ENCODE assay signal across 1 cellular context in genomic region chr11:61974766-61975631, GRCh38.
TF ChIP-seq lines count a peak whose summit lies in the region.

No MANE protein-coding gene starts in this region.

TF ChIP-seq in HepG2, 621 proteins besides CTCF, POLR2A, EP300 and RAD21 (continued from another document and continues in another):
- TF ChIP-seq, protein P1, sequence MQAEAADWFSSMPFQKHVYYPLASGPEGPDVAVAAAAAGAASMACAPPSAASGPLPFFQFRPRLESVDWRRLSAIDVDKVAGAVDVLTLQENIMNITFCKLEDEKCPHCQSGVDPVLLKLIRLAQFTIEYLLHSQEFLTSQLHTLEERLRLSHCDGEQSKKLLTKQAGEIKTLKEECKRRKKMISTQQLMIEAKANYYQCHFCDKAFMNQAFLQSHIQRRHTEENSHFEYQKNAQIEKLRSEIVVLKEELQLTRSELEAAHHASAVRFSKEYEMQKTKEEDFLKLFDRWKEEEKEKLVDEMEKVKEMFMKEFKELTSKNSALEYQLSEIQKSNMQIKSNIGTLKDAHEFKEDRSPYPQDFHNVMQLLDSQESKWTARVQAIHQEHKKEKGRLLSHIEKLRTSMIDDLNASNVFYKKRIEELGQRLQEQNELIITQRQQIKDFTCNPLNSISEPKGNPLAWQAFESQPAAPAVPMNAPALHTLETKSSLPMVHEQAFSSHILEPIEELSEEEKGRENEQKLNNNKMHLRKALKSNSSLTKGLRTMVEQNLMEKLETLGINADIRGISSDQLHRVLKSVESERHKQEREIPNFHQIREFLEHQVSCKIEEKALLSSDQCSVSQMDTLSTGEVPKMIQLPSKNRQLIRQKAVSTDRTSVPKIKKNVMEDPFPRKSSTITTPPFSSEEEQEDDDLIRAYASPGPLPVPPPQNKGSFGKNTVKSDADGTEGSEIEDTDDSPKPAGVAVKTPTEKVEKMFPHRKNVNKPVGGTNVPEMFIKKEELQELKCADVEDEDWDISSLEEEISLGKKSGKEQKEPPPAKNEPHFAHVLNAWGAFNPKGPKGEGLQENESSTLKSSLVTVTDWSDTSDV (CRISPR knock-in tag; IDR thresholded peaks at IDR 0.05), result no peak
- TF ChIP-seq ZNF550 (CRISPR knock-in tag; IDR thresholded peaks at IDR 0.05; ENCODE audit: borderline replicate concordance) (no peak), MTA3 (CRISPR knock-in tag; IDR thresholded peaks at IDR 0.05) (no peak), KLF11 (CRISPR knock-in tag; IDR thresholded peaks at IDR 0.05) (no peak), MAFG (CRISPR knock-in tag; IDR thresholded peaks at IDR 0.05) (no peak), KDM6A (CRISPR knock-in tag; IDR thresholded peaks at IDR 0.05; ENCODE audit: low read depth) (0 out of 2 replicates have a peak, but pooled peaks have one; percentile 40), ZNF563 (CRISPR knock-in tag; IDR thresholded peaks at IDR 0.05) (no peak), ZNF329 (CRISPR knock-in tag; IDR thresholded peaks at IDR 0.05; ENCODE audit: low read depth) (no peak), SMARCC2 (IDR thresholded peaks at IDR 0.05) (no peak), PTBP1 (IDR thresholded peaks at IDR 0.05; ENCODE audit: low read depth, low read length, poor library complexity, severe bottlenecking) (no peak), NR2F2 (IDR thresholded peaks at IDR 0.05; ENCODE audit: borderline replicate concordance, low read depth) (no peak), YEATS2 (CRISPR knock-in tag; IDR thresholded peaks at IDR 0.05; ENCODE audit: borderline replicate concordance) (peak; percentile 44; the same call in 1 of the 2 replicates), REPIN1 (CRISPR knock-in tag; IDR thresholded peaks at IDR 0.05; ENCODE audit: borderline replicate concordance, low read depth) (peak; percentile 65; the same call in 1 of the 2 replicates), ZBTB33 (CRISPR knock-in tag; IDR thresholded peaks at IDR 0.05) (0 out of 2 replicates have a peak, but pooled peaks have one; percentile 16), KLF13 (CRISPR knock-in tag; IDR thresholded peaks at IDR 0.05) (no peak), ZNF124 (CRISPR knock-in tag; IDR thresholded peaks at IDR 0.05) (0 out of 2 replicates have a peak, but pooled peaks have one; percentile 41), ELF3 (CRISPR knock-in tag; IDR thresholded peaks at IDR 0.05) (peak; percentile 23; the same call in 1 of the 2 replicates), HCFC1 (IDR thresholded peaks at IDR 0.05; ENCODE audit: low read depth, low read length) (no peak), ZNF792 (CRISPR knock-in tag; IDR thresholded peaks at IDR 0.05) (peak; percentile 38; the same call in 1 of the 2 replicates), ZNF777 (CRISPR knock-in tag; IDR thresholded peaks at IDR 0.05) (no peak), GABPB1 (CRISPR knock-in tag; IDR thresholded peaks at IDR 0.05) (no peak), MED8 (CRISPR knock-in tag; IDR thresholded peaks at IDR 0.05; ENCODE audit: insufficient replicate concordance) (peak; percentile 31), ZNF276 (CRISPR knock-in tag; IDR thresholded peaks at IDR 0.05; ENCODE audit: low read depth) (no peak), ETV5 (CRISPR knock-in tag; IDR thresholded peaks at IDR 0.05; ENCODE audit: borderline replicate concordance) (no peak), GATAD1 (CRISPR knock-in tag; IDR thresholded peaks at IDR 0.05) (0 out of 2 replicates have a peak, but pooled peaks have one; percentile 18), SIN3B (IDR thresholded peaks at IDR 0.05; ENCODE audit: low read length) (no peak), THAP11 (CRISPR knock-in tag; IDR thresholded peaks at IDR 0.05) (no peak), GABPA (IDR thresholded peaks at IDR 0.05; ENCODE audit: low read depth, low read length) (no peak), GABPA (CRISPR knock-in tag; IDR thresholded peaks at IDR 0.05; ENCODE audit: low read depth) (no peak), TFDP2 (CRISPR knock-in tag; IDR thresholded peaks at IDR 0.05) (0 out of 2 replicates have a peak, but pooled peaks have one; percentile 30), ZNF687 (CRISPR knock-in tag; IDR thresholded peaks at IDR 0.05) (peak; percentile 87), ZNF10 (CRISPR knock-in tag; IDR thresholded peaks at IDR 0.05; ENCODE audit: borderline replicate concordance, low read depth) (no peak), AHR (CRISPR knock-in tag; IDR thresholded peaks at IDR 0.05) (no peak), SOX13 (IDR thresholded peaks at IDR 0.05) (no peak), SOX13 (CRISPR knock-in tag; conservative IDR thresholded peaks at IDR 0.05 in 1 of 2, IDR thresholded peaks at IDR 0.05 in 1 of 2) (peak in 1 of 2 experiments; percentile 55; a peak in 1 of 4 replicates), ZNF12 (CRISPR knock-in tag; IDR thresholded peaks at IDR 0.05) (no peak), RFX3 (CRISPR knock-in tag; IDR thresholded peaks at IDR 0.05) (no peak)
- TF ChIP-seq, protein P2, sequence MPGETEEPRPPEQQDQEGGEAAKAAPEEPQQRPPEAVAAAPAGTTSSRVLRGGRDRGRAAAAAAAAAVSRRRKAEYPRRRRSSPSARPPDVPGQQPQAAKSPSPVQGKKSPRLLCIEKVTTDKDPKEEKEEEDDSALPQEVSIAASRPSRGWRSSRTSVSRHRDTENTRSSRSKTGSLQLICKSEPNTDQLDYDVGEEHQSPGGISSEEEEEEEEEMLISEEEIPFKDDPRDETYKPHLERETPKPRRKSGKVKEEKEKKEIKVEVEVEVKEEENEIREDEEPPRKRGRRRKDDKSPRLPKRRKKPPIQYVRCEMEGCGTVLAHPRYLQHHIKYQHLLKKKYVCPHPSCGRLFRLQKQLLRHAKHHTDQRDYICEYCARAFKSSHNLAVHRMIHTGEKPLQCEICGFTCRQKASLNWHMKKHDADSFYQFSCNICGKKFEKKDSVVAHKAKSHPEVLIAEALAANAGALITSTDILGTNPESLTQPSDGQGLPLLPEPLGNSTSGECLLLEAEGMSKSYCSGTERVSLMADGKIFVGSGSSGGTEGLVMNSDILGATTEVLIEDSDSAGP (CRISPR knock-in tag; IDR thresholded peaks at IDR 0.05; ENCODE audit: borderline replicate concordance), result no peak
- TF ChIP-seq, protein P3, sequence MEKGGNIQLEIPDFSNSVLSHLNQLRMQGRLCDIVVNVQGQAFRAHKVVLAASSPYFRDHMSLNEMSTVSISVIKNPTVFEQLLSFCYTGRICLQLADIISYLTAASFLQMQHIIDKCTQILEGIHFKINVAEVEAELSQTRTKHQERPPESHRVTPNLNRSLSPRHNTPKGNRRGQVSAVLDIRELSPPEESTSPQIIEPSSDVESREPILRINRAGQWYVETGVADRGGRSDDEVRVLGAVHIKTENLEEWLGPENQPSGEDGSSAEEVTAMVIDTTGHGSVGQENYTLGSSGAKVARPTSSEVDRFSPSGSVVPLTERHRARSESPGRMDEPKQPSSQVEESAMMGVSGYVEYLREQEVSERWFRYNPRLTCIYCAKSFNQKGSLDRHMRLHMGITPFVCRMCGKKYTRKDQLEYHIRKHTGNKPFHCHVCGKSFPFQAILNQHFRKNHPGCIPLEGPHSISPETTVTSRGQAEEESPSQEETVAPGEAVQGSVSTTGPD (CRISPR knock-in tag; IDR thresholded peaks at IDR 0.05), result no peak; the same call in 1 of the 2 replicates
- TF ChIP-seq, protein P4, sequence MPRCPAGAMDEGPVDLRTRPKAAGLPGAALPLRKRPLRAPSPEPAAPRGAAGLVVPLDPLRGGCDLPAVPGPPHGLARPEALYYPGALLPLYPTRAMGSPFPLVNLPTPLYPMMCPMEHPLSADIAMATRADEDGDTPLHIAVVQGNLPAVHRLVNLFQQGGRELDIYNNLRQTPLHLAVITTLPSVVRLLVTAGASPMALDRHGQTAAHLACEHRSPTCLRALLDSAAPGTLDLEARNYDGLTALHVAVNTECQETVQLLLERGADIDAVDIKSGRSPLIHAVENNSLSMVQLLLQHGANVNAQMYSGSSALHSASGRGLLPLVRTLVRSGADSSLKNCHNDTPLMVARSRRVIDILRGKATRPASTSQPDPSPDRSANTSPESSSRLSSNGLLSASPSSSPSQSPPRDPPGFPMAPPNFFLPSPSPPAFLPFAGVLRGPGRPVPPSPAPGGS (CRISPR knock-in tag; IDR thresholded peaks at IDR 0.05), result no peak
- TF ChIP-seq, protein P5, sequence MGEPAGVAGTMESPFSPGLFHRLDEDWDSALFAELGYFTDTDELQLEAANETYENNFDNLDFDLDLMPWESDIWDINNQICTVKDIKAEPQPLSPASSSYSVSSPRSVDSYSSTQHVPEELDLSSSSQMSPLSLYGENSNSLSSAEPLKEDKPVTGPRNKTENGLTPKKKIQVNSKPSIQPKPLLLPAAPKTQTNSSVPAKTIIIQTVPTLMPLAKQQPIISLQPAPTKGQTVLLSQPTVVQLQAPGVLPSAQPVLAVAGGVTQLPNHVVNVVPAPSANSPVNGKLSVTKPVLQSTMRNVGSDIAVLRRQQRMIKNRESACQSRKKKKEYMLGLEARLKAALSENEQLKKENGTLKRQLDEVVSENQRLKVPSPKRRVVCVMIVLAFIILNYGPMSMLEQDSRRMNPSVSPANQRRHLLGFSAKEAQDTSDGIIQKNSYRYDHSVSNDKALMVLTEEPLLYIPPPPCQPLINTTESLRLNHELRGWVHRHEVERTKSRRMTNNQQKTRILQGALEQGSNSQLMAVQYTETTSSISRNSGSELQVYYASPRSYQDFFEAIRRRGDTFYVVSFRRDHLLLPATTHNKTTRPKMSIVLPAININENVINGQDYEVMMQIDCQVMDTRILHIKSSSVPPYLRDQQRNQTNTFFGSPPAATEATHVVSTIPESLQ (CRISPR knock-in tag; conservative IDR thresholded peaks at IDR 0.05), result no peak
- TF ChIP-seq, protein P6, sequence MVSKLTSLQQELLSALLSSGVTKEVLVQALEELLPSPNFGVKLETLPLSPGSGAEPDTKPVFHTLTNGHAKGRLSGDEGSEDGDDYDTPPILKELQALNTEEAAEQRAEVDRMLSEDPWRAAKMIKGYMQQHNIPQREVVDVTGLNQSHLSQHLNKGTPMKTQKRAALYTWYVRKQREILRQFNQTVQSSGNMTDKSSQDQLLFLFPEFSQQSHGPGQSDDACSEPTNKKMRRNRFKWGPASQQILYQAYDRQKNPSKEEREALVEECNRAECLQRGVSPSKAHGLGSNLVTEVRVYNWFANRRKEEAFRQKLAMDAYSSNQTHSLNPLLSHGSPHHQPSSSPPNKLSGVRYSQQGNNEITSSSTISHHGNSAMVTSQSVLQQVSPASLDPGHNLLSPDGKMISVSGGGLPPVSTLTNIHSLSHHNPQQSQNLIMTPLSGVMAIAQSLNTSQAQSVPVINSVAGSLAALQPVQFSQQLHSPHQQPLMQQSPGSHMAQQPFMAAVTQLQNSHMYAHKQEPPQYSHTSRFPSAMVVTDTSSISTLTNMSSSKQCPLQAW (CRISPR knock-in tag; IDR thresholded peaks at IDR 0.05), result peak; percentile 47; the same call in 1 of the 2 replicates
